ENCODE assay signal across 12 cellular contexts in the genomic region with DNA sequence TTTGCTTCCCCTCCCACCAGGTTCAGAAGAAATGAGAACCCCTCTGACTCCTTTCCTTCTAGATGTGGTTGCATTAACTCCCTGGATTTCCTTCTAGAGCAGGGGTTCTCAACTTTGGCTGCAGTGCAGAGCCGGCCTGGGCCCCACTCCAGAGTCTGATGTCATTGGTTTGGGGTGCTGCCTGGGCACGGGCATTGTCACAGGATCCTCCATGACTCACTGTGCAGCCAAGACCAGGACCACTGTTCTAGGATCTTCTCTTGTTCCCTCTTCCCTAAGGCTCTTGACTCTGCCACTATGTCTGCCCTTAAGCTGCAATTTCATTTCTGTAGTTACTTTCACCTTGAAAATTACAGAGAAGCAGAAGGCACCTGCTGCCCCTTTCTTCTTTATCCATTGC. TPM values are rescaled to one million over a fixed set of nuclear protein-coding genes. Genes with fewer than 3 reads are reported as not detected.
DNase-seq lines count a peak whose midpoint lies in the region; ATAC-seq and TF ChIP-seq lines count a peak whose summit lies in the region.
"Had no signal": no experiment of that assay in that cellular context is flagged by ENCODE, and none has a peak within 500 bp of the region (broad histone marks: within the 10 kb centered on the region; RNA-seq: fewer than 3 reads in every experiment).

No MANE protein-coding gene starts in this region.

- H3K9ac ChIP-seq in mammary epithelial cell (ENCODE audit: insufficient read depth, low read length) (no peak overlapping the region), H9 (ENCODE audit: extremely low read depth, insufficient read length, low read length) (no peak overlapping the region)

- TF ChIP-seq POLR2A in transverse colon (IDR thresholded peaks at IDR 0.05) = no peak

- H3K4me1 ChIP-seq in mammary epithelial cell (ENCODE audit: insufficient read depth, low read length) (peaks cover 48% of the 10 kb centered on the region), transverse colon (peaks cover 15 to 57% (median 43%) of the 10 kb centered on the region in 4 donors), H9 (ENCODE audit: insufficient read depth, low read length) (peaks cover 15% of the 10 kb centered on the region; the same call in 1 of the 2 replicates)

- TF ChIP-seq EP300 in transverse colon (IDR thresholded peaks at IDR 0.05; ENCODE audit: low read depth) = no peak

- dilution Hi-C loops in mammary epithelial cell (cut with HindIII; ENCODE audit: low sequenced_read_pairs) = no loop called here

- CTCF ChIA-PET in mammary epithelial cell (lab: Charles Lee; ENCODE audit: low non-redundant PET) (no interaction called here), HEK293T (lab: Yijun Ruan, JAX) (interaction anchor here (0.8 kb wide), 1 partner anchor 21 kb away, joined by 3 read pairs; no protein-coding TSS in a partner anchor)

- H3K9me3 ChIP-seq in mammary epithelial cell (replicated peaks; ENCODE audit: insufficient read depth, low read length) (no peaks in the 10 kb centered on the region), transverse colon (no peaks in the 10 kb centered on the region), H9 (ENCODE audit: control insufficient read depth, low read depth, low read length) (no peaks in the 10 kb centered on the region)

- H3K56ac ChIP-seq in H9 (ENCODE audit: insufficient read length, low read depth, low read length) = no peak overlapping the region

- H4K8ac ChIP-seq in H9 (replicated peaks; ENCODE audit: insufficient read length, low read depth, low read length) = no peak overlapping the region

- H3K4me1 Mint-ChIP-seq in H9 = peaks cover 20 to 30% of the 10 kb centered on the region in 2 experiments

- H3K9me3 Mint-ChIP-seq in H9 = no peaks in the 10 kb centered on the region

- POLR2A ChIA-PET in HEK293T (lab: Yijun Ruan, JAX) = no interaction called here

- ATAC-seq in HG03097 (IDR thresholded peaks at IDR 0.05; ENCODE audit: low FRiP score, unreplicated experiment) = no peak

- H4K5ac ChIP-seq in H9 (ENCODE audit: insufficient read length, low read depth, low read length) = no peak overlapping the region

- H3K27me3 ChIP-seq in mammary epithelial cell (ENCODE audit: insufficient read depth, low read length) (no peaks in the 10 kb centered on the region), transverse colon (no peaks in the 10 kb centered on the region), H9 (ENCODE audit: insufficient read depth, low read length) (no peaks in the 10 kb centered on the region)

- H3K23me2 ChIP-seq in H9 (ENCODE audit: insufficient read length, low read depth, low read length, poor library complexity, severe bottlenecking) = no peaks in the 10 kb centered on the region

- in situ Hi-C loops in mammary epithelial cell (cut with MboI; ENCODE audit: low sequenced_read_pairs in 2 of 2) (no loop called here), transverse colon (cut with MboI; ENCODE audit: low pct_ligation_motif_present in 1 of 4, low pct_unique_long_range_greater_than_20kb in 1 of 4, low sequenced_read_pairs in 3 of 4) (no loop called here)

- intact Hi-C loops in mammary epithelial cell (cut with micrococcal nuclease) (no loop called here), transverse colon (cut with DNase I; ENCODE audit: low total_unique reads) (no loop called here)

- H3K27ac ChIP-seq in mammary epithelial cell (ENCODE audit: insufficient read depth, low read depth, low read length) (no peak overlapping the region), transverse colon (peak overlapping the region in 3 of 4 donors; percentile 40 to 70 (median 50)), H9 (ENCODE audit: insufficient read length, low read depth, low read length) (no peak overlapping the region)

- H3K23ac ChIP-seq in H9 (ENCODE audit: insufficient read length, low read depth, low read length) = no peak overlapping the region

- peaks cover 75% of the 10 kb centered on the region for H3K79me2 ChIP-seq in mammary epithelial cell (ENCODE audit: insufficient read depth, low read length)
- peaks cover 8% of the 10 kb centered on the region; the same call in 1 of the 2 replicates for H3K79me2 ChIP-seq in H9 (ENCODE audit: insufficient read depth, low read length)

- no peak overlapping the region for H2AFZ ChIP-seq in mammary epithelial cell (ENCODE audit: low read depth, low read length)
- no peak overlapping the region for H2AFZ ChIP-seq in H9 (ENCODE audit: low read length)

- H2BK15ac ChIP-seq in H9 (ENCODE audit: low read depth, low read length) = no peak overlapping the region

- H4K20me1 ChIP-seq in mammary epithelial cell (ENCODE audit: insufficient read depth, low read length) = no peaks in the 10 kb centered on the region
- no peaks in the 10 kb centered on the region for H4K20me1 ChIP-seq in H9 (ENCODE audit: control insufficient read depth, insufficient read depth, insufficient read length)

- no peak overlapping the region for H4K91ac ChIP-seq in H9 (ENCODE audit: insufficient read length, low read depth, low read length)

- no peaks in the 10 kb centered on the region for H3K27me3 Mint-ChIP-seq in H9 (ENCODE audit: low read depth)

- no peak overlapping the region for H3T11ph ChIP-seq in H9 (ENCODE audit: low read length)

- no peak overlapping the region for H2BK120ac ChIP-seq in H9 (ENCODE audit: low read depth, low read length, poor library complexity, severe bottlenecking)

- no peak overlapping the region for H3K4ac ChIP-seq in H9 (ENCODE audit: low read depth, low read length)

- no TSS peak for BruUV-seq in mammary epithelial cell (replicated peaks; lab: Mats Ljungman, UMichigan)

- 17% methylated on average over 2 of the region's 2 CpGs for WGBS in mammary epithelial cell (ENCODE audit: low coverage, missing lambda C conversion rate)
- 42 to 74% methylated on average over 2 of the region's 2 CpGs for WGBS in transverse colon (ENCODE audit: low coverage in 1 of 2), 2 donors
- WGBS in H9 (ENCODE audit: extremely low coverage, insufficient read length, low lambda C conversion rate) = no CpG with 5 or more reads among the region's 2 CpGs

- peaks cover 3% of the 10 kb centered on the region for H3K79me1 ChIP-seq in H9 (ENCODE audit: insufficient read depth, low read depth, low read length, poor library complexity, severe bottlenecking)

- H3K4me3 ChIP-seq in mammary epithelial cell (replicated peaks in 1 of 3; ENCODE audit: insufficient read depth in 1 of 3, low read depth in 2 of 3, low read length in 3 of 3) (no peak overlapping the region), transverse colon (no peak overlapping the region)

- DNase-seq in DMS 273 (lab: John Stamatoyannopoulos, UW; ENCODE audit: unreplicated experiment) = peak; percentile 9
- DNase-seq in DMS 273 treated with DMSO at 0.1 percent for 48 hours (lab: John Stamatoyannopoulos, UW) = no peak
- DNase-seq in mammary epithelial cell = peak; percentile 64
- DNase-seq in iris pigment epithelial cell (ENCODE audit: low read depth) = peak; percentile 21
- no peak for DNase-seq in transverse colon
- no peak for DNase-seq in HEK293T (ENCODE audit: extremely low spot score)
- no peak for DNase-seq in H9
- DNase-seq: 8988T, NCI-H1436 treated with DMSO at 0.1 percent for 48 hours, occipital lobe, OCI-M1 had no signal

- H3K36me3 ChIP-seq in mammary epithelial cell (ENCODE audit: insufficient read depth, low read length) (no peaks in the 10 kb centered on the region), transverse colon (no peaks in the 10 kb centered on the region)

- TF ChIP-seq CTCF in mammary epithelial cell (conservative IDR thresholded peaks at IDR 0.05 in 1 of 2, IDR thresholded peaks at IDR 0.05 in 1 of 2; ENCODE audit: extremely low read depth in 1 of 2, insufficient read depth in 1 of 2, low read depth in 1 of 2, low read length in 2 of 2) (no peak), transverse colon (IDR thresholded peaks at IDR 0.05) (no peak), H9 (conservative IDR thresholded peaks at IDR 0.05) (no peak)

- H2BK5ac ChIP-seq in H9 (ENCODE audit: insufficient read length, low read length) = no peak overlapping the region

- no peak overlapping the region for H2BK20ac ChIP-seq in H9 (ENCODE audit: low read depth, low read length, poor library complexity, severe bottlenecking)

- H3K36me3 Mint-ChIP-seq in H9 (ENCODE audit: insufficient read depth in 1 of 3, low read depth in 3 of 3) = peaks cover 0 to 3% (median 3%) of the 10 kb centered on the region in 3 experiments; a peak in 2 of 7 replicates

- no peak overlapping the region for H2AK5ac ChIP-seq in H9 (ENCODE audit: insufficient read length, low read length)

- H3K4me3 Mint-ChIP-seq in H9 = no peak overlapping the region

- H2BK12ac ChIP-seq in H9 (ENCODE audit: insufficient read length, low read depth, low read length) = no peak overlapping the region

- H3K4me2 ChIP-seq in mammary epithelial cell (ENCODE audit: insufficient read depth, low read depth, low read length) (no peak overlapping the region), H9 (ENCODE audit: insufficient read depth, insufficient read length, low read length) (no peak overlapping the region)

- peak overlapping the region in 1 of 3 experiments; percentile 84; a peak in 4 of 7 replicates for H3K27ac Mint-ChIP-seq in H9

- H3K18ac ChIP-seq in H9 (ENCODE audit: insufficient read length, low read depth, low read length) = no peak overlapping the region

- no peak overlapping the region for H3K14ac ChIP-seq in H9 (ENCODE audit: insufficient read depth, low read length)

TF ChIP-seq in HEK293T, 16 proteins besides CTCF, POLR2A, EP300 and RAD21 (continues in another document):
- TF ChIP-seq FOXA1 (IDR thresholded peaks at IDR 0.05) (no peak), SP1 (IDR thresholded peaks at IDR 0.05) (no peak), BHLHE40 (IDR thresholded peaks at IDR 0.05; ENCODE audit: borderline replicate concordance) (no peak), HDGF (IDR thresholded peaks at IDR 0.05; ENCODE audit: borderline replicate concordance) (no peak), ELF4 (IDR thresholded peaks at IDR 0.05) (no peak), FOXM1 (IDR thresholded peaks at IDR 0.05; ENCODE audit: borderline replicate concordance) (no peak), NFRKB (IDR thresholded peaks at IDR 0.05) (no peak), TARDBP (IDR thresholded peaks at IDR 0.05) (no peak), PKNOX1 (IDR thresholded peaks at IDR 0.05) (no peak), FOXK2 (IDR thresholded peaks at IDR 0.05) (no peak), SUZ12 (IDR thresholded peaks at IDR 0.05) (no peak)

RNA-seq across cellular contexts. Expression of gene TBC1D8, which starts 31.8 kb away (rescaled TPM):
- 10 to 100 TPM in 1 of 2 donors, 1 to 10 TPM in 1; 9.0 to 19.2 TPM for total RNA-seq in mammary epithelial cell
- 13.2 TPM for polyA plus RNA-seq in mammary epithelial cell
- 28.4 TPM for polyA minus RNA-seq in mammary epithelial cell
- total RNA-seq in transverse colon = 100 to 1,000 TPM in 1 of 4 donors, 10 to 100 TPM in 3; 26.5 to 232 (median 88.4) TPM
- 16.6 and 17.6 TPM in 2 replicates for total RNA-seq in H9 (2021)

Comparison
In these comparisons a context has a peak if more than half of its experiments do, and no peak if none do; other contexts are left out.
1. DNase-seq: peak in DMS 273 (single experiment), mammary epithelial cell (single experiment) and iris pigment epithelial cell (single experiment); none in DMS 273 treated with DMSO at 0.1 percent for 48 hours (single experiment), transverse colon (single experiment), HEK293T (single experiment) and H9 (single experiment).
2. H3K27ac ChIP-seq: peak in transverse colon (3 of 4); none in mammary epithelial cell (single experiment) and H9 (single experiment).